30 cellular contexts compared by ENCODE assay signal in genomic region chr6:111716325-111716724, GRCh38.
DNase-seq lines count a peak whose midpoint lies in the region; ATAC-seq lines count a peak whose summit lies in the region.
"Had no signal": no experiment of that assay in that cellular context is flagged by ENCODE, and none has a peak within 500 bp of the region (broad histone marks: within the 10 kb centered on the region; RNA-seq: fewer than 3 reads in every experiment).

No MANE protein-coding gene starts in this region.

- peak overlapping the region; percentile 33; the same call in 1 of the 2 replicates for H3K27ac ChIP-seq in SK-N-MC
- H3K27ac ChIP-seq: C4-2B, gastroesophageal sphincter, HL-60, left ventricle myocardium inferior, parathyroid adenoma, SJSA1, thoracic aorta, vagina had no signal

- H3K9me3 Mint-ChIP-seq in activated naive CD4-positive, alpha-beta T cell treated with anti-CD3 and anti-CD28 coated beads for 36 hours: no peaks in the 10 kb centered on the region
- H3K9me3 Mint-ChIP-seq in activated naive CD8-positive, alpha-beta T cell treated with anti-CD3 and anti-CD28 coated beads for 36 hours: no peaks in the 10 kb centered on the region
- H3K9me3 Mint-ChIP-seq in stimulated activated effector memory CD8-positive, alpha-beta T cell treated with anti-CD3 and anti-CD28 coated beads, Interleukin-12 subunit alpha, Interleukin-12 subunit beta, amount 100 ng/mL, for 72 hours: no peaks in the 10 kb centered on the region
- H3K9me3 Mint-ChIP-seq: endodermal cell; naive B cell; stimulated activated naive B cell treated with anti-CD40 and anti-IgM and Interleukin-4, amounts not matched to agents 10 μg/mL and 1 μg/mL and 100 μg/mL, for 72 hours had no signal

- H3K27me3 Mint-ChIP-seq in activated naive CD4-positive, alpha-beta T cell treated with anti-CD3 and anti-CD28 coated beads for 36 hours (ENCODE audit: low read depth): no peaks in the 10 kb centered on the region
- H3K27me3 Mint-ChIP-seq in activated naive CD8-positive, alpha-beta T cell treated with anti-CD3 and anti-CD28 coated beads for 36 hours: no peaks in the 10 kb centered on the region
- H3K27me3 Mint-ChIP-seq: naive B cell; stimulated activated naive B cell treated with anti-CD40 and anti-IgM and Interleukin-4, amounts not matched to agents 10 μg/mL and 1 μg/mL and 100 μg/mL, for 72 hours had no signal

- H3K36me3 Mint-ChIP-seq in activated naive CD4-positive, alpha-beta T cell treated with anti-CD3 and anti-CD28 coated beads for 36 hours (ENCODE audit: low read depth): peaks cover 63% of the 10 kb centered on the region
- peaks cover 80% of the 10 kb centered on the region for H3K36me3 Mint-ChIP-seq in activated naive CD8-positive, alpha-beta T cell treated with anti-CD3 and anti-CD28 coated beads for 36 hours
- peaks cover 100% of the 10 kb centered on the region for H3K36me3 Mint-ChIP-seq in stimulated activated effector memory CD8-positive, alpha-beta T cell treated with anti-CD3 and anti-CD28 coated beads, Interleukin-12 subunit alpha, Interleukin-12 subunit beta, amount 100 ng/mL, for 72 hours

- no peak for ATAC-seq in stimulated activated effector memory CD8-positive, alpha-beta T cell treated with anti-CD3 and anti-CD28 coated beads, Interleukin-12 subunit alpha, Interleukin-12 subunit beta, amount 100 ng/mL, for 72 hours
- no peak for ATAC-seq in GM18498 (IDR thresholded peaks at IDR 0.05; ENCODE audit: unreplicated experiment)
- ATAC-seq: gastroesophageal sphincter; HCT116; right cardiac atrium; stimulated activated naive B cell treated with anti-CD40 and anti-IgM and Interleukin-4, amounts not matched to agents 10 μg/mL and 1 μg/mL and 100 μg/mL, for 72 hours had no signal

- CTCF ChIA-PET in activated naive CD4-positive, alpha-beta T cell treated with anti-CD3 and anti-CD28 coated beads for 36 hours (lab: Charles Lee): no interaction called here

- H3K9ac ChIP-seq in SK-N-MC (ENCODE audit: insufficient read length): no peak overlapping the region
- H3K9ac ChIP-seq: parathyroid adenoma had no signal

- peaks cover 83% of the 10 kb centered on the region for H3K4me1 Mint-ChIP-seq in activated naive CD4-positive, alpha-beta T cell treated with anti-CD3 and anti-CD28 coated beads for 36 hours (ENCODE audit: low read depth)
- peaks cover 63% of the 10 kb centered on the region for H3K4me1 Mint-ChIP-seq in activated naive CD8-positive, alpha-beta T cell treated with anti-CD3 and anti-CD28 coated beads for 36 hours
- H3K4me1 Mint-ChIP-seq in stimulated activated effector memory CD8-positive, alpha-beta T cell treated with anti-CD3 and anti-CD28 coated beads, Interleukin-12 subunit alpha, Interleukin-12 subunit beta, amount 100 ng/mL, for 72 hours: peaks cover 75% of the 10 kb centered on the region

- H3K4me3 Mint-ChIP-seq in activated naive CD4-positive, alpha-beta T cell treated with anti-CD3 and anti-CD28 coated beads for 36 hours: no peak overlapping the region
- no peak overlapping the region for H3K4me3 Mint-ChIP-seq in activated naive CD8-positive, alpha-beta T cell treated with anti-CD3 and anti-CD28 coated beads for 36 hours
- H3K4me3 Mint-ChIP-seq in stimulated activated effector memory CD8-positive, alpha-beta T cell treated with anti-CD3 and anti-CD28 coated beads, Interleukin-12 subunit alpha, Interleukin-12 subunit beta, amount 100 ng/mL, for 72 hours: peak overlapping the region; percentile 10
- H3K4me3 Mint-ChIP-seq: endodermal cell; naive B cell; stimulated activated naive B cell treated with anti-CD40 and anti-IgM and Interleukin-4, amounts not matched to agents 10 μg/mL and 1 μg/mL and 100 μg/mL, for 72 hours had no signal

- no peak for DNase-seq in activated naive CD4-positive, alpha-beta T cell treated with anti-CD3 and anti-CD28 coated beads for 36 hours
- DNase-seq in activated naive CD4-positive, alpha-beta T cell (lab: John Stamatoyannopoulos, UW): no peak
- DNase-seq in SK-N-MC (ENCODE audit: low read depth, low spot score) (no peak), NCI-H1092 (lab: John Stamatoyannopoulos, UW) (no peak)
- DNase-seq in activated naive CD8-positive, alpha-beta T cell treated with anti-CD3 and anti-CD28 coated beads for 36 hours: no peak
- no peak for DNase-seq in stimulated activated effector memory CD8-positive, alpha-beta T cell treated with anti-CD3 and anti-CD28 coated beads, Interleukin-12 subunit alpha, Interleukin-12 subunit beta, amount 100 ng/mL, for 72 hours (ENCODE audit: low spot score in 2 of 2)
- DNase-seq: amygdala; cortex of kidney; DMS153; endodermal cell; hippocampal formation; Kasumi-1; left ventricle myocardium inferior; naive B cell; NCI-H187; NCI-H748 treated with DMSO at 0.1 percent for 48 hours; right cardiac atrium; spleen; stimulated activated CD4-positive, alpha-beta T cell treated with anti-CD3 and anti-CD28 coated beads, Interleukin-4, amount 100 ng/mL, for 1 hour; stimulated activated naive B cell treated with anti-CD40 and anti-IgM and Interleukin-4, amounts not matched to agents 10 μg/mL and 1 μg/mL and 100 μg/mL, for 72 hours; T-helper 9 cell had no signal

- peaks cover 78% of the 10 kb centered on the region for H3K36me3 ChIP-seq in SK-N-MC (ENCODE audit: insufficient read depth, low read length)
- H3K36me3 ChIP-seq: thoracic aorta had no signal

- intact Hi-C loops in activated naive CD4-positive, alpha-beta T cell treated with anti-CD3 and anti-CD28 coated beads for 36 hours (cut with micrococcal nuclease): no loop called here

- H3K9me3 ChIP-seq in SK-N-MC (ENCODE audit: low read depth, low read length): no peaks in the 10 kb centered on the region
- H3K9me3 ChIP-seq: gastroesophageal sphincter, left ventricle myocardium inferior, SJSA1, spleen, thoracic aorta, vagina had no signal

- no peak overlapping the region for H3K4me3 ChIP-seq in SK-N-MC
- H3K4me3 ChIP-seq: gastroesophageal sphincter, left ventricle myocardium inferior, SJSA1, spleen, thoracic aorta, vagina had no signal

- peak overlapping the region; percentile 79 for H3K27ac Mint-ChIP-seq in activated naive CD4-positive, alpha-beta T cell treated with anti-CD3 and anti-CD28 coated beads for 36 hours
- H3K27ac Mint-ChIP-seq in activated naive CD8-positive, alpha-beta T cell treated with anti-CD3 and anti-CD28 coated beads for 36 hours: peak overlapping the region; percentile 72
- H3K27ac Mint-ChIP-seq in stimulated activated effector memory CD8-positive, alpha-beta T cell treated with anti-CD3 and anti-CD28 coated beads, Interleukin-12 subunit alpha, Interleukin-12 subunit beta, amount 100 ng/mL, for 72 hours: peak overlapping the region; percentile 84
- H3K27ac Mint-ChIP-seq: endodermal cell; stimulated activated naive B cell treated with anti-CD40 and anti-IgM and Interleukin-4, amounts not matched to agents 10 μg/mL and 1 μg/mL and 100 μg/mL, for 72 hours had no signal
